12 cellular contexts compared by ENCODE assay signal in the genomic region with DNA sequence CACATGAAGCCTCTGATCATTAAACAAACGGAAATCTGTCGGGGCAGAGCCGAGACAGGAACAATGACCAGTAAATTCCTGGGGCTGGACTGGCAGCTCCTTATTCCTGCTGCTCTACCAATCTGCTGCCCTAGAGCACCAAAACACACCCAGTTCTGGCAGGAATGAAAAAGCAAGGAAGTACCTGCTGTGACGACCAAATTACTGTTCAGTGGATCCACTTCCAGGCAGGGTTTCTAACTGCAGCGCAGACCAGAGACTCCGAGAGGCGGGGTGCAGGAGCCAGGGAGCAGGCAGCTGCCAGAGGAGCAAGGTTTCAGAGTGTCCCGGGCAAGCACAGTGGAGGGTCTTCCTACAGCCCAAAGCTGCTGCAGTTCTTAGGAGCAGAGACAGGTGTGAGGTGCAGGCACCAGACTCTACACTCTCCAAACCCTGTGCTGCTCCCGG. TPM values are rescaled to one million over a fixed set of nuclear protein-coding genes. Genes with fewer than 3 reads are reported as not detected.
DNase-seq lines count a peak whose midpoint lies in the region; ATAC-seq and TF ChIP-seq lines count a peak whose summit lies in the region.
"Had no signal": no experiment of that assay in that cellular context is flagged by ENCODE, and none has a peak within 500 bp of the region (broad histone marks: within the 10 kb centered on the region; RNA-seq: fewer than 3 reads in every experiment).

No MANE protein-coding gene starts in this region.

- no peaks in the 10 kb centered on the region for H3K9me3 ChIP-seq in A673 (ENCODE audit: low read depth, low read length, poor library complexity, severe bottlenecking)
- no peaks in the 10 kb centered on the region for H3K9me3 ChIP-seq in body of pancreas
- H3K9me3 ChIP-seq in CD4-positive, alpha-beta T cell (ENCODE audit: control insufficient read depth, low read length): no peaks in the 10 kb centered on the region

- no peak overlapping the region for H3K27ac Mint-ChIP-seq in CD4-positive, alpha-beta T cell
- H3K27ac Mint-ChIP-seq: CD14-positive monocyte had no signal

- H3K27me3 Mint-ChIP-seq in CD4-positive, alpha-beta T cell: peaks cover 26% of the 10 kb centered on the region

- H3K9me3 Mint-ChIP-seq in CD4-positive, alpha-beta T cell: no peaks in the 10 kb centered on the region
- H3K9me3 Mint-ChIP-seq: CD14-positive monocyte had no signal

- H3K36me3 ChIP-seq in A673 (ENCODE audit: insufficient read depth, low read length, poor library complexity, severe bottlenecking) (no peaks in the 10 kb centered on the region), body of pancreas (replicated peaks in 1 of 2; ENCODE audit: insufficient read depth in 1 of 2, low read depth in 2 of 2) (no peaks in the 10 kb centered on the region)

- ATAC-seq in body of pancreas: peak; percentile 60
- peak; percentile 88 for ATAC-seq in left colon
- no peak for ATAC-seq in CD4-positive, alpha-beta T cell (ENCODE audit: poor library complexity)
- no peak for ATAC-seq in GM21717 (IDR thresholded peaks at IDR 0.05; ENCODE audit: unreplicated experiment)
- no peak for ATAC-seq in HG02571 (IDR thresholded peaks at IDR 0.05; ENCODE audit: unreplicated experiment)

- no TSS peak for BruUV-seq in A673 (replicated peaks; lab: Mats Ljungman, UMichigan)

- no peak overlapping the region for H3K4me3 Mint-ChIP-seq in CD4-positive, alpha-beta T cell

- no peaks in the 10 kb centered on the region for H3K27me3 ChIP-seq in A673 (replicated peaks; ENCODE audit: insufficient read depth, low read depth, low read length, poor library complexity)
- H3K27me3 ChIP-seq in body of pancreas: no peaks in the 10 kb centered on the region
- no peaks in the 10 kb centered on the region for H3K27me3 ChIP-seq in CD4-positive, alpha-beta T cell (ENCODE audit: control insufficient read depth, insufficient read depth, low read length)

- intact Hi-C loops in A673 (cut with micrococcal nuclease; ENCODE audit: unreplicated experiment): no loop called here
- intact Hi-C loops in body of pancreas (cut with DNase I): no loop called here
- intact Hi-C loops in left colon (cut with DNase I, micrococcal nuclease): no loop called here
- intact Hi-C loops in CD4-positive, alpha-beta T cell (cut with DNase I, micrococcal nuclease): no loop called here

- DNase-seq in A673 (ENCODE audit: low spot score): peak; percentile 96
- peak in 3 of 4 donors; percentile 26 to 41 (median 27) for DNase-seq in body of pancreas
- peak; percentile 28 to 60 for DNase-seq in left colon
- no peak for DNase-seq in CD4-positive, alpha-beta T cell
- no peak for DNase-seq in COLO829 (ENCODE audit: low spot score)
- DNase-seq: activated effector memory CD4-positive, alpha-beta T cell treated with anti-CD3 and anti-CD28 coated beads, Interleukin-2, amount 50 U/mL, for 16 hours; HCEC 1CT; NCI-H526 had no signal

- H3K4me1 ChIP-seq in A673 (ENCODE audit: insufficient read depth, low read length, poor library complexity, severe bottlenecking) (peaks cover 43% of the 10 kb centered on the region), body of pancreas (peaks cover 38% of the 10 kb centered on the region)

- CTCF ChIA-PET in A673 (lab: Charles Lee): interaction anchor here (0.6 kb wide), 1 partner anchor 66 kb away, joined by 3 read pairs; no protein-coding TSS in a partner anchor
- CTCF ChIA-PET in CD4-positive, alpha-beta T cell (lab: Charles Lee): no interaction called here

- no peaks in the 10 kb centered on the region for H3K36me3 Mint-ChIP-seq in CD4-positive, alpha-beta T cell (ENCODE audit: low read depth)
- H3K36me3 Mint-ChIP-seq: CD14-positive monocyte had no signal

- POLR2A ChIA-PET in A673 (lab: Charles Lee; ENCODE audit: low non-redundant PET): interaction anchor here (0.6 kb wide), 1 partner anchor 90 kb away, joined by 3 read pairs; no protein-coding TSS in a partner anchor
- POLR2A ChIA-PET in CD4-positive, alpha-beta T cell (lab: Charles Lee): no interaction called here

- no peaks in the 10 kb centered on the region for H3K4me1 Mint-ChIP-seq in CD4-positive, alpha-beta T cell (ENCODE audit: low read depth)

- no peak for TF ChIP-seq POLR2A in body of pancreas (IDR thresholded peaks at IDR 0.05)

- TF ChIP-seq EP300 in Ishikawa (IDR thresholded peaks at IDR 0.05; ENCODE audit: borderline replicate concordance): peak; percentile 65; the same call in 1 of the 2 replicates

- TF ChIP-seq CTCF in A673 (conservative IDR thresholded peaks at IDR 0.05; ENCODE audit: low read depth, low read length): no peak
- no peak for TF ChIP-seq CTCF in body of pancreas (IDR thresholded peaks at IDR 0.05)
- no peak for TF ChIP-seq CTCF in CD4-positive, alpha-beta T cell (IDR thresholded peaks at IDR 0.05)

- 17 to 20% methylated on average over 9 of the region's 9 CpGs for WGBS in body of pancreas, 2 donors

- H3K4me3 ChIP-seq in A673 (ENCODE audit: low read depth, low read length, poor library complexity, severe bottlenecking): peak overlapping the region; percentile 11
- no peak overlapping the region for H3K4me3 ChIP-seq in body of pancreas

- peak overlapping the region; percentile 26 for H3K27ac ChIP-seq in A673 (ENCODE audit: low read depth, low read length, poor library complexity, severe bottlenecking)
- peak overlapping the region; percentile 51 to 75 (median 56) for H3K27ac ChIP-seq in body of pancreas
- H3K27ac ChIP-seq in CD4-positive, alpha-beta T cell (ENCODE audit: low read depth, low read length): no peak overlapping the region

- TF ChIP-seq RAD21 in Ishikawa (IDR thresholded peaks at IDR 0.05; ENCODE audit: low read depth): peak; percentile 28; the same call in 1 of the 2 replicates

TF ChIP-seq in Ishikawa, 13 proteins besides CTCF, POLR2A, EP300 and RAD21:
- no peak for TF ChIP-seq CREB1 (IDR thresholded peaks at IDR 0.05; ENCODE audit: low read depth)
- TF ChIP-seq CEBPB (IDR thresholded peaks at IDR 0.05): no peak
- TF ChIP-seq USF1 (IDR thresholded peaks at IDR 0.05): no peak
- TF ChIP-seq NFIC (IDR thresholded peaks at IDR 0.05): peak; percentile 73
- TF ChIP-seq FOXM1 (IDR thresholded peaks at IDR 0.05; ENCODE audit: borderline replicate concordance, low read depth): no peak
- no peak for TF ChIP-seq TCF12 (IDR thresholded peaks at IDR 0.05; ENCODE audit: low read depth)
- peak; percentile 88 for TF ChIP-seq TEAD4 (IDR thresholded peaks at IDR 0.05)

RNA-seq across cellular contexts. Expression of gene KANK4, which starts 32.4 kb away (rescaled TPM):
- total RNA-seq in A673 (2021) (0.13 and 0.24 TPM in 2 replicates), body of pancreas (10 to 100 TPM in 1 of 2 donors, 1 to 10 TPM in 1; 9.1 to 23.7 TPM), left colon (1 to 10 TPM in 1 of 2 donors, under 1 TPM in 1; 0.50 to 2.8 TPM)
- not detected for total RNA-seq in CD4-positive, alpha-beta T cell

Comparison
In these comparisons a context has a peak if more than half of its experiments do, and no peak if none do; other contexts are left out.
1. DNase-seq: peak in A673 (single experiment), body of pancreas (3 of 4) and left colon (2 of 2); none in CD4-positive, alpha-beta T cell (0 of 10) and COLO829 (single experiment).
2. ATAC-seq: peak in body of pancreas (single experiment) and left colon (single experiment); none in CD4-positive, alpha-beta T cell (single experiment), GM21717 (single experiment) and HG02571 (single experiment).